In the genomic region with DNA sequence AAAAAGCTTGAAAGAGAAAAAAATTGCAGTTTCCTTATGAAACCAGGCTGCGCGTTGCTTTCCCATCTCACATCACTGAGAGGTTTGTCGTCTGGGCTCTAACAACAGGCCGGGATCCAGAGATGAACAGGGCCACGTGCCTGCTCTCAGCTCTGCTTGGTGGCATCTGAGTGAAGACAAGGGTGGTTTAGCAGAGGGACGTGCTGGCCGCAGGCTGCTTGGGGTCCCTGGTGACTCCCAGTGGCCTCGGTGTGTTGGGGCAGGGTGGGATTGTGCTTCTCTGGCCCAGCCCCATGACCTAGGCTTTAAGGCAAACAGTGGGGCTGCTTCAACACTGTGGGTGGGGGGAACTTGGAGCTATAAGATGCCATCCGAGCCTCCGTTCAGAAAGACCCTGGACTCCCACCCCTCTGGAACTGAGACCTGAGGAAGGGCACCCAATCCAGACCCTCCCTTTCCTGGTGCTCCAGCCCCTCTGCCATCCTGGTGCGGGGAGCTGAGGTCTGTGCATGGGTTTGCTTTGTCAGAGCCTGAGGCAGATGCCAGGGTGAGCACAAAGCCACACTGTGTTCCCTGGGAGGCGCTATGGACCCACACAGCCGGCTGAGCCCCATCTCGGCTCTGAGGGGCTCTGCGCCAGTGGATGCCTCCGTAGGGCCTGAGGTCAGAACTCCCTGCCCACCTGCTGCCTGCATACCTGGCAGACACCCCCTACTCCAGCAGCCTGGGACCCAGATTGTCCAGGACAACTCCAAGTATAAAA, we compare ENCODE assay signal across 17 cellular contexts. TPM values are rescaled to one million over a fixed set of nuclear protein-coding genes. Genes with fewer than 3 reads are reported as not detected.
A peak's percentile ranks its signal among the peaks of the same experiment; 100 is the strongest.
DNase-seq lines count a peak whose midpoint lies in the region; ATAC-seq and TF ChIP-seq lines count a peak whose summit lies in the region.
"Had no signal": no experiment of that assay in that cellular context is flagged by ENCODE, and none has a peak within 500 bp of the region (broad histone marks: within the 10 kb centered on the region; RNA-seq: fewer than 3 reads in every experiment).

No MANE protein-coding gene starts in this region.

- H3K36me3 Mint-ChIP-seq in Calu3 (ENCODE audit: insufficient read depth, unreplicated experiment) = peaks cover 16% of the 10 kb centered on the region
- H3K36me3 Mint-ChIP-seq in stimulated activated naive B cell treated with anti-CD40 and anti-IgM and Interleukin-4, amounts not matched to agents 10 μg/mL and 1 μg/mL and 100 μg/mL, for 72 hours = no peaks in the 10 kb centered on the region
- H3K36me3 Mint-ChIP-seq: activated naive CD8-positive, alpha-beta T cell treated with anti-CD3 and anti-CD28 coated beads, Interleukin-2, amount 10 ng/mL, durations not matched to agents 7 days and 5 days had no signal

- no peaks in the 10 kb centered on the region for H3K27me3 ChIP-seq in esophagus squamous epithelium
- H3K27me3 ChIP-seq: upper lobe of left lung had no signal

- no peaks in the 10 kb centered on the region for H3K36me3 ChIP-seq in esophagus squamous epithelium
- H3K36me3 ChIP-seq: upper lobe of left lung had no signal

- CTCF ChIA-PET in Calu3 (lab: Charles Lee) = interaction anchor here (0.6 to 1.7 kb wide), 5 partner anchors 14 to 1442 kb away, joined by 3 to 7 read pairs (median 4); no protein-coding TSS in a partner anchor

- BruUV-seq in Calu3 (replicated peaks; lab: Mats Ljungman, UMichigan) = no TSS peak

- H3K27ac Mint-ChIP-seq in Calu3 (ENCODE audit: unreplicated experiment) = peak overlapping the region; percentile 80
- no peak overlapping the region for H3K27ac Mint-ChIP-seq in stimulated activated naive B cell treated with anti-CD40 and anti-IgM and Interleukin-4, amounts not matched to agents 10 μg/mL and 1 μg/mL and 100 μg/mL, for 72 hours

- peaks cover 23 to 36% (median 25%) of the 10 kb centered on the region in 3 donors for H3K4me1 ChIP-seq in esophagus squamous epithelium

- peaks cover 3% of the 10 kb centered on the region for H3K9me3 Mint-ChIP-seq in Calu3 (ENCODE audit: low read depth, unreplicated experiment)
- H3K9me3 Mint-ChIP-seq in stimulated activated naive B cell treated with anti-CD40 and anti-IgM and Interleukin-4, amounts not matched to agents 10 μg/mL and 1 μg/mL and 100 μg/mL, for 72 hours = no peaks in the 10 kb centered on the region
- H3K9me3 Mint-ChIP-seq: activated naive CD8-positive, alpha-beta T cell treated with anti-CD3 and anti-CD28 coated beads, Interleukin-2, amount 10 ng/mL, durations not matched to agents 7 days and 5 days had no signal

- H3K4me3 Mint-ChIP-seq in Calu3 (ENCODE audit: low read depth, unreplicated experiment) = no peak overlapping the region
- no peak overlapping the region for H3K4me3 Mint-ChIP-seq in stimulated activated naive B cell treated with anti-CD40 and anti-IgM and Interleukin-4, amounts not matched to agents 10 μg/mL and 1 μg/mL and 100 μg/mL, for 72 hours

- intact Hi-C loops in Calu3 (cut with micrococcal nuclease; ENCODE audit: unreplicated experiment) = no loop called here
- intact Hi-C loops in posterior vena cava (cut with DNase I) = no loop called here
- intact Hi-C loops in esophagus squamous epithelium (cut with DNase I) = no loop called here

- no peak for ATAC-seq in stimulated activated naive B cell treated with anti-CD40 and anti-IgM and Interleukin-4, amounts not matched to agents 10 μg/mL and 1 μg/mL and 100 μg/mL, for 72 hours (replicated peaks)
- ATAC-seq in HG03095 (IDR thresholded peaks at IDR 0.05; ENCODE audit: unreplicated experiment) = no peak

- no peaks in the 10 kb centered on the region for H3K27me3 Mint-ChIP-seq in Calu3 (ENCODE audit: unreplicated experiment)
- peaks cover 0 to 4% of the 10 kb centered on the region in 2 donors for H3K27me3 Mint-ChIP-seq in stimulated activated naive B cell treated with anti-CD40 and anti-IgM and Interleukin-4, amounts not matched to agents 10 μg/mL and 1 μg/mL and 100 μg/mL, for 72 hours

- TF ChIP-seq POLR2A in esophagus squamous epithelium (IDR thresholded peaks at IDR 0.05) = no peak

- H3K4me1 Mint-ChIP-seq in Calu3 (ENCODE audit: low read depth, unreplicated experiment) = peaks cover 60% of the 10 kb centered on the region
- H3K4me1 Mint-ChIP-seq in stimulated activated naive B cell treated with anti-CD40 and anti-IgM and Interleukin-4, amounts not matched to agents 10 μg/mL and 1 μg/mL and 100 μg/mL, for 72 hours = peaks cover 14 to 26% of the 10 kb centered on the region in 2 donors

- TF ChIP-seq CTCF in Calu3 (IDR thresholded peaks at IDR 0.05; ENCODE audit: unreplicated experiment) = no peak
- TF ChIP-seq CTCF in esophagus squamous epithelium (IDR thresholded peaks at IDR 0.05) = no peak

- no peak overlapping the region for H3K27ac ChIP-seq in esophagus squamous epithelium

- DNase-seq in Calu3 = no peak
- DNase-seq in SK-MEL-5 (ENCODE audit: low read depth, low spot score) = peak; percentile 33
- peak; percentile 69 for DNase-seq in inferior parietal cortex (ENCODE audit: extremely low spot score)
- DNase-seq in posterior vena cava (ENCODE audit: low spot score) = peak; percentile 66
- no peak for DNase-seq in esophagus squamous epithelium (lab: John Stamatoyannopoulos, UW)
- no peak for DNase-seq in stimulated activated naive B cell treated with anti-CD40 and anti-IgM and Interleukin-4, amounts not matched to agents 10 μg/mL and 1 μg/mL and 100 μg/mL, for 72 hours
- DNase-seq in NCI-H82 (lab: John Stamatoyannopoulos, UW) = no peak
- DNase-seq: activated CD4-positive, alpha-beta T cell treated with anti-CD3 and anti-CD28 coated beads for 4 hours; activated naive CD8-positive, alpha-beta T cell treated with anti-CD3 and anti-CD28 coated beads, Interleukin-2, amount 10 ng/mL, durations not matched to agents 7 days and 5 days; activated T-cell treated with anti-CD3 and anti-CD28 coated beads, Interleukin-2, amount 50 U/mL, for 1 hour; cerebellar nuclear complex; GM23248; islet precursor cell; NCI-H2029; T-helper 2 cell; upper lobe of left lung had no signal

- in situ Hi-C loops in SK-MEL-5 (cut with HindIII; ENCODE audit: low pct_unique_long_range_greater_than_20kb, low sequenced_read_pairs) = no loop called here

- H3K9me3 ChIP-seq in esophagus squamous epithelium = no peaks in the 10 kb centered on the region
- H3K9me3 ChIP-seq: upper lobe of left lung had no signal

- H3K4me3 ChIP-seq in esophagus squamous epithelium = no peak overlapping the region
- H3K4me3 ChIP-seq: GM23248, upper lobe of left lung had no signal

- WGBS in esophagus squamous epithelium, 2 donors = 88 to 94% methylated on average over 9 of the region's 16 CpGs

RNA-seq across cellular contexts. Expression of a gene that starts 18.4 kb away (rescaled TPM):
- total RNA-seq in Calu3 (2022) (34.0 and 35.1 TPM in 2 replicates), posterior vena cava (10 to 100 TPM; 21.6 to 26.0 TPM), esophagus squamous epithelium (10 to 100 TPM; 13.2 to 26.4 (median 20.5) TPM)
- total RNA-seq in SK-MEL-5 (2014; rRNA removed; shearing (Covaris generic)) = 30.5 and 31.7 TPM in 2 replicates
- polyA plus RNA-seq in SK-MEL-5 (2015; cell fraction: cytosol; rRNA removed) = 83.6 and 93.1 TPM in 2 replicates
- 17.1 and 18.9 TPM in 2 replicates for polyA plus RNA-seq in SK-MEL-5 (2015; cell fraction: nucleus; rRNA removed)

Comparison
In these comparisons a context has a peak if more than half of its experiments do, and no peak if none do; other contexts are left out.
1. DNase-seq: peak in SK-MEL-5 (single experiment), inferior parietal cortex (single experiment) and posterior vena cava (single experiment); none in Calu3 (single experiment), esophagus squamous epithelium (single experiment), stimulated activated naive B cell treated with anti-CD40 and anti-IgM and Interleukin-4, amounts not matched to agents 10 μg/mL and 1 μg/mL and 100 μg/mL, for 72 hours (single experiment) and NCI-H82 (single experiment).